Comparison of ENCODE assay signal across 1 cellular context in the genomic region with DNA sequence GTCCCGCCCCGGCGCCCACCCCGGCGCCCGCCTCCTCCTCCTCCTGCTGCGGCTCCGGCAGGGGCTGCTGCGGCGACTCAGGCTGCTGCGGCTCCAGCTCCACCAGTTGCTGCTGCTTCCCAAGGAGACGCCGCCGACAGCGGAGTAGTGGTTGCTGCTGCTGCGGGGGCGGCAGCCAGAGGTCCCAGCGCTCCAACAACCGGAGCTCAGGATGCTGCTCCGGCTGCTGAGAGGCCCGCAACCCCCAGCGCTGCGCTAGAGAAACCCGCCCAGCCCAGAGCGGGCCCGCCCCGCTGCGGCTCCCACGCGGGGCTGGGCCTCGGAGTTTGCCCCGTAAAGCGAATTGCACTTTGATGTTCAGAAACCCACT.
TF ChIP-seq lines count a peak whose summit lies in the region.

No MANE protein-coding gene starts in this region.

TF ChIP-seq in HEK293T, 16 proteins besides CTCF, POLR2A, EP300 and RAD21 (continued from another document):
- TF ChIP-seq SUZ12 (IDR thresholded peaks at IDR 0.05) (no peak), ZNF384 (IDR thresholded peaks at IDR 0.05) (no peak), ARNT (IDR thresholded peaks at IDR 0.05) (no peak), FOXA1 (IDR thresholded peaks at IDR 0.05) (no peak), ELF4 (IDR thresholded peaks at IDR 0.05) (no peak), FOXM1 (IDR thresholded peaks at IDR 0.05; ENCODE audit: borderline replicate concordance) (no peak), SP1 (IDR thresholded peaks at IDR 0.05) (no peak), L3MBTL2 (conservative IDR thresholded peaks at IDR 0.05) (no peak), TARDBP (IDR thresholded peaks at IDR 0.05) (no peak), FOXK2 (IDR thresholded peaks at IDR 0.05) (no peak)
TF ChIP-seq in HEK293T: peak in this region for 0.
